Comparison of ENCODE assay signal across 23 cellular contexts in the genomic region with DNA sequence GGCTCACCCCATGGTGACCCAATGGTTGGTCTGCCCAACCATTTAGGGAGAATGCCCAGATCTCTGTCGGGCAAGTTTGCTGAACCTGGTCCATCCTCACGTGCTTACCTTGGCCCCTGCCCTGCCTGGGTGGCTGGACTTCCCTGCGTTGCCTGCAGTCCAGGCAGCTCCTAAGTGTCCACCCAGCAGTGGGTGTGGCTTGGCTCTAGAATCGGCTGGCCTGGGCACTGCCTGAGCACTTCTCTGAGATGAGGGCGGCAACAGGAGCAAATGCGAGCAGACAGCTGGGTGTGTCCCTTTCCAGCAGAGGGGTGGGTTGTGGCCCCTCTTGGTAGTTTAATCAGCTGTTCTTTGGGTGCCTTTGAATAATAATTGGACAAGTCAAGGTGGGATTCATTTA. TPM values are rescaled to one million over a fixed set of nuclear protein-coding genes. Genes with fewer than 3 reads are reported as not detected.
A peak's percentile ranks its signal among the peaks of the same experiment; 100 is the strongest.
DNase-seq lines count a peak whose midpoint lies in the region; ATAC-seq lines count a peak whose summit lies in the region.
"Had no signal": no experiment of that assay in that cellular context is flagged by ENCODE, and none has a peak within 500 bp of the region (broad histone marks: within the 10 kb centered on the region; RNA-seq: fewer than 3 reads in every experiment).

No MANE protein-coding gene starts in this region.

- peak overlapping the region; percentile 80 for H3K27ac ChIP-seq in layer of hippocampus (ENCODE audit: low read depth, low read length)
- H3K27ac ChIP-seq: ascending aorta had no signal

- intact Hi-C loops in left ventricle myocardium superior (cut with micrococcal nuclease) (no loop called here), Right ventricle myocardium inferior (cut with DNase I) (no loop called here), sciatic nerve (cut with DNase I) (loop anchor here (10.0 kb wide), 1 partner anchor 52 kb away; a partner anchor contains a TSS)

- DNase-seq in left ventricle myocardium superior: no peak
- DNase-seq in Right ventricle myocardium inferior (ENCODE audit: missing footprints): no peak
- peak; percentile 77 for DNase-seq in sciatic nerve (ENCODE audit: low spot score)
- DNase-seq in NOMO-1 treated with DMSO at 0.1 percent for 48 hours (lab: John Stamatoyannopoulos, UW; ENCODE audit: unreplicated experiment): no peak
- DNase-seq in SKM-1 treated with dmso at 0.1 percent for 144 hours (lab: John Stamatoyannopoulos, UW; ENCODE audit: unreplicated experiment): no peak
- DNase-seq in stimulated activated CD4-positive, alpha-beta T cell treated with anti-CD3 and anti-CD28 coated beads, Interleukin-2, amount 100 ng/mL, for 48 hours: no peak
- DNase-seq: activated CD4-positive, alpha-beta T cell treated with anti-CD3 and anti-CD28 coated beads for 36 hours; activated CD8-positive, alpha-beta memory T cell treated with anti-CD3 and anti-CD28 coated beads, Interleukin-2, amount 50 U/mL, for 4 hours; activated gamma-delta T cell treated with Interleukin-2 at 50 U/mL for 16 hours; CD4-positive, alpha-beta T cell; DND-41; H7; mucosa of descending colon; NCI-H1105; NCI-H774; SK-N-SH had no signal

- peaks cover 2% of the 10 kb centered on the region for H3K27me3 ChIP-seq in layer of hippocampus (ENCODE audit: control insufficient read depth, insufficient read depth, low read length)
- H3K27me3 ChIP-seq: ascending aorta had no signal

- ATAC-seq in left ventricle myocardium superior: peak; percentile 23
- no peak for ATAC-seq in Right ventricle myocardium inferior
- peak; percentile 61 for ATAC-seq in sciatic nerve
- no peak for ATAC-seq in GM18870 (IDR thresholded peaks at IDR 0.05; ENCODE audit: unreplicated experiment)
- ATAC-seq: activated CD4-positive, alpha-beta T cell treated with anti-CD3 and anti-CD28 coated beads for 36 hours; K562; mucosa of descending colon; Panc1 had no signal

RNA-seq across cellular contexts. Expression of a gene that starts 11.3 kb away (rescaled TPM):
- 0.84 TPM for total RNA-seq in left ventricle myocardium superior
- 0.51 TPM for total RNA-seq in Right ventricle myocardium inferior
- total RNA-seq in sciatic nerve: 0.53 TPM
- total RNA-seq: activated CD4-positive, alpha-beta T cell treated with anti-CD3 and anti-CD28 coated beads for 36 hours; ascending aorta; CD4-positive, alpha-beta T cell; epithelial cell of proximal tubule; H7; K562; mucosa of descending colon; ureter had no signal

RNA-seq across cellular contexts. Expression of a gene that starts 52.2 kb away (rescaled TPM):
- total RNA-seq in left ventricle myocardium superior (31.4 TPM), Right ventricle myocardium inferior (26.2 TPM), sciatic nerve (85.6 TPM)

Comparison
In these comparisons a context has a peak if more than half of its experiments do, and no peak if none do; other contexts are left out.
1. ATAC-seq: peak in left ventricle myocardium superior (single experiment) and sciatic nerve (single experiment); none in Right ventricle myocardium inferior (single experiment) and GM18870 (single experiment).